ENCODE assay signal across 1 cellular context in the genomic region with DNA sequence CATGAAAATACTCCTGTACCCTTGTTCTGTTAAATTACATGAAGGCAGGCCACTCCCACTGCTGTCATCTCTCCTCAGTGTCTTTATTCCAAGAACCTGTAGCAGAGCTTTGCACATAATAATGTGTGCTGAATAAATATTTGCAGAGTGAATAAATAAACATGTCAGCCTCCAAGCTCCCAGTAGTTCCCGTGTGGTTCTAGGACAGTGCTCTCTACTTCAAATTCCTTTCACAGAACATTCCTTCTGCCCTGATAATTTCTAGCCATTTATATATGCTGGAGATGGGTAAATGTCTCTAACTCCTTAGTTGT.
TF ChIP-seq lines count a peak whose summit lies in the region.

No MANE protein-coding gene starts in this region.

TF ChIP-seq in SK-N-SH treated with all-trans-retinoic acid at 6 μM for 48 hours, 23 proteins besides CTCF, POLR2A, EP300 and RAD21 (continued from another document):
- TF ChIP-seq, protein P1, sequence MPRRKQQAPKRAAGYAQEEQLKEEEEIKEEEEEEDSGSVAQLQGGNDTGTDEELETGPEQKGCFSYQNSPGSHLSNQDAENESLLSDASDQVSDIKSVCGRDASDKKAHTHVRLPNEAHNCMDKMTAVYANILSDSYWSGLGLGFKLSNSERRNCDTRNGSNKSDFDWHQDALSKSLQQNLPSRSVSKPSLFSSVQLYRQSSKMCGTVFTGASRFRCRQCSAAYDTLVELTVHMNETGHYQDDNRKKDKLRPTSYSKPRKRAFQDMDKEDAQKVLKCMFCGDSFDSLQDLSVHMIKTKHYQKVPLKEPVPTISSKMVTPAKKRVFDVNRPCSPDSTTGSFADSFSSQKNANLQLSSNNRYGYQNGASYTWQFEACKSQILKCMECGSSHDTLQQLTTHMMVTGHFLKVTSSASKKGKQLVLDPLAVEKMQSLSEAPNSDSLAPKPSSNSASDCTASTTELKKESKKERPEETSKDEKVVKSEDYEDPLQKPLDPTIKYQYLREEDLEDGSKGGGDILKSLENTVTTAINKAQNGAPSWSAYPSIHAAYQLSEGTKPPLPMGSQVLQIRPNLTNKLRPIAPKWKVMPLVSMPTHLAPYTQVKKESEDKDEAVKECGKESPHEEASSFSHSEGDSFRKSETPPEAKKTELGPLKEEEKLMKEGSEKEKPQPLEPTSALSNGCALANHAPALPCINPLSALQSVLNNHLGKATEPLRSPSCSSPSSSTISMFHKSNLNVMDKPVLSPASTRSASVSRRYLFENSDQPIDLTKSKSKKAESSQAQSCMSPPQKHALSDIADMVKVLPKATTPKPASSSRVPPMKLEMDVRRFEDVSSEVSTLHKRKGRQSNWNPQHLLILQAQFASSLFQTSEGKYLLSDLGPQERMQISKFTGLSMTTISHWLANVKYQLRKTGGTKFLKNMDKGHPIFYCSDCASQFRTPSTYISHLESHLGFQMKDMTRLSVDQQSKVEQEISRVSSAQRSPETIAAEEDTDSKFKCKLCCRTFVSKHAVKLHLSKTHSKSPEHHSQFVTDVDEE (CRISPR knock-in tag; IDR thresholded peaks at IDR 0.05): no peak
- TF ChIP-seq ESRRG (CRISPR knock-in tag; IDR thresholded peaks at IDR 0.05) (no peak), TOX (CRISPR knock-in tag; IDR thresholded peaks at IDR 0.05; ENCODE audit: borderline replicate concordance) (no peak), OSR1 (CRISPR knock-in tag; IDR thresholded peaks at IDR 0.05) (no peak), ZFP3 (CRISPR knock-in tag; IDR thresholded peaks at IDR 0.05) (no peak), SNAI2 (CRISPR knock-in tag; IDR thresholded peaks at IDR 0.05) (no peak), ZNF70 (CRISPR knock-in tag; IDR thresholded peaks at IDR 0.05) (no peak), ZC3H10 (CRISPR knock-in tag; IDR thresholded peaks at IDR 0.05) (no peak), RARB (CRISPR knock-in tag; IDR thresholded peaks at IDR 0.05) (no peak)
